In genomic region chr3:150787741-150788370, GRCh38 we compare ENCODE assay signal across 8 cellular contexts. TPM values are rescaled to one million over a fixed set of nuclear protein-coding genes. Genes with fewer than 3 reads are reported as not detected.
DNase-seq lines count a peak whose midpoint lies in the region; ATAC-seq and TF ChIP-seq lines count a peak whose summit lies in the region.

No MANE protein-coding gene starts in this region.

- H3K4me3 Mint-ChIP-seq in endothelial cell (ENCODE audit: unreplicated experiment), result no peak overlapping the region

- no peaks in the 10 kb centered on the region for H3K36me3 Mint-ChIP-seq in endothelial cell (ENCODE audit: low read depth, unreplicated experiment)

- H3K27me3 Mint-ChIP-seq in endothelial cell (ENCODE audit: unreplicated experiment), result peaks cover 2% of the 10 kb centered on the region

- ATAC-seq in GM19351 (IDR thresholded peaks at IDR 0.05; ENCODE audit: unreplicated experiment), result peak; percentile 70
- ATAC-seq in HG03520 (IDR thresholded peaks at IDR 0.05; ENCODE audit: unreplicated experiment), result peak; percentile 58

- peaks cover 10% of the 10 kb centered on the region for H3K4me1 Mint-ChIP-seq in endothelial cell (ENCODE audit: unreplicated experiment)

- no peak overlapping the region for H3K27ac ChIP-seq in C4-2B

- DNase-seq in NOMO-1 (lab: John Stamatoyannopoulos, UW; ENCODE audit: unreplicated experiment in 2 of 2), result peak; percentile 56 to 79
- DNase-seq in activated CD8-positive, alpha-beta memory T cell treated with anti-CD3 and anti-CD28 coated beads, Interleukin-2, amount 50 U/mL, for 1 hour (ENCODE audit: extremely low read depth), result peak; percentile 40
- DNase-seq in endothelial cell (ENCODE audit: low spot score), result peak; percentile 88
- peak; percentile 81 for DNase-seq in mucosa of gallbladder (ENCODE audit: low spot score)
- peak; percentile 55 to 61 for DNase-seq in stimulated activated CD8-positive, alpha-beta memory T cell treated with anti-CD3 and anti-CD28 coated beads, Interleukin-4, amount 100 ng/mL, for 4 hours (ENCODE audit: low read depth in 2 of 2, low spot score in 1 of 2)

- H3K27ac Mint-ChIP-seq in endothelial cell (ENCODE audit: unreplicated experiment), result no peak overlapping the region

- TF ChIP-seq CTCF in C4-2B (conservative IDR thresholded peaks at IDR 0.05), result peak; percentile 99
- peak; percentile 91 for TF ChIP-seq CTCF in endothelial cell (IDR thresholded peaks at IDR 0.05; ENCODE audit: unreplicated experiment)

- H3K9me3 Mint-ChIP-seq in endothelial cell (ENCODE audit: unreplicated experiment), result no peaks in the 10 kb centered on the region

RNA-seq across cellular contexts. Expression of gene SIAH2, which starts 24.9 kb away (rescaled TPM):
- total RNA-seq in endothelial cell (ENCODE audit: unreplicated experiment), result 13.2 TPM
- total RNA-seq in mucosa of gallbladder, result 33.7 TPM
